Comparison of ENCODE assay signal across 10 cellular contexts in the genomic region with DNA sequence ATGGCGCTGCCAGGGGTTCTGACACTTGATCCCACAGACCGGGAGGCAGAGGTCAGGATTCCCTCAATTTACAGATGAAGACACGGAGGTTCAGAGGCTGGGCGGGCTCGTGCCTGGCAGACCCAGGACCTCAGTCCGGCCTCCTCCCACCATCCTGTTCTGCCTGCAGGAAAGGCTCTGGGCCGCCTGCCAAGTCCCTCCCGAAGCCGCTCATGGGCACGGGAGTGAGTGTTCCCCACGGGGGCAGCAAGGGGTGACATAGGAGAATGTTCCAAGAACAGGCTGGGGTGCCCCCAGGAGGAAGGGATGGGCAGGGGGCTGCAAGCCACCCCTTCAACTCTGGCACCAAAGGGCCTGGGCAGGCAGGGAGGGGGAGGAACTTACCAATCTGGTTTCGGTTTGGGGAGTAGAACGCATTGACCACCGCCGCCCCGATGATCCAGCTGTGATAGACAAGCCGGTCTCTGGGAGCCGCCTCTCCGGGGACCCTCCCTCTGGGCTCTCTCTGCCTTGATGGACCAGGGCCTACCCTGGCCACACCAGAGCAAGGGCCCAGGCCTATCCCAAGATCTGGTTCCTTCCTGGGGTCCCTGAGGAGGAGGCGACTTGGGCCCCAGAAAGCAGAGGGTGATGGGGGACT. TPM values are rescaled to one million over a fixed set of nuclear protein-coding genes. Genes with fewer than 3 reads are reported as not detected.
DNase-seq lines count a peak whose midpoint lies in the region; ATAC-seq and TF ChIP-seq lines count a peak whose summit lies in the region.
"Had no signal": no experiment of that assay in that cellular context is flagged by ENCODE, and none has a peak within 500 bp of the region (broad histone marks: within the 10 kb centered on the region; RNA-seq: fewer than 3 reads in every experiment).

No MANE protein-coding gene starts in this region.

- H3K9me3 ChIP-seq in esophagus muscularis mucosa, result peaks cover 0 to 13% (median 6%) of the 10 kb centered on the region in 4 donors
- H3K9me3 ChIP-seq in osteoblast (ENCODE audit: low read depth, low read length), result no peaks in the 10 kb centered on the region

- WGBS in esophagus muscularis mucosa, result 60% methylated on average over 7 of the region's 20 CpGs

- H3K79me2 ChIP-seq in osteoblast (ENCODE audit: insufficient read depth, low read length), result no peaks in the 10 kb centered on the region

- H4K20me1 ChIP-seq in osteoblast (ENCODE audit: insufficient read depth, low read length), result no peaks in the 10 kb centered on the region

- no peak for ATAC-seq in GM18861 (IDR thresholded peaks at IDR 0.05; ENCODE audit: unreplicated experiment)

- TF ChIP-seq CTCF in esophagus muscularis mucosa (IDR thresholded peaks at IDR 0.05) (no peak), osteoblast (IDR thresholded peaks at IDR 0.05; ENCODE audit: extremely low read depth, low read depth, low read length) (no peak)

- TF ChIP-seq EP300 in esophagus muscularis mucosa (IDR thresholded peaks at IDR 0.05), result no peak

- TF ChIP-seq POLR2A in esophagus muscularis mucosa (IDR thresholded peaks at IDR 0.05; ENCODE audit: low read depth), result no peak

- intact Hi-C loops in esophagus muscularis mucosa (cut with DNase I), result no loop called here

- peaks cover 0 to 10% (median 6%) of the 10 kb centered on the region in 4 donors for H3K36me3 ChIP-seq in esophagus muscularis mucosa
- H3K36me3 ChIP-seq in osteoblast (ENCODE audit: insufficient read depth, low read length), result no peaks in the 10 kb centered on the region

- H3K4me1 ChIP-seq in esophagus muscularis mucosa (peaks cover 8 to 16% (median 12%) of the 10 kb centered on the region in 4 donors), osteoblast (ENCODE audit: insufficient read depth, low read length) (no peaks in the 10 kb centered on the region)

- H2AFZ ChIP-seq in osteoblast (ENCODE audit: low read length), result peak overlapping the region; percentile 54

- H3K27ac ChIP-seq in esophagus muscularis mucosa (replicated peaks in 1 of 4) (no peak overlapping the region), osteoblast (ENCODE audit: low read depth, low read length) (no peak overlapping the region)

- H3K4me3 ChIP-seq in esophagus muscularis mucosa, result peak overlapping the region; percentile 27 to 49 (median 36)
- H3K4me3 ChIP-seq in osteoblast (ENCODE audit: insufficient read depth, low read length), result peak overlapping the region; percentile 60

- H3K27me3 ChIP-seq in esophagus muscularis mucosa, result peaks cover 0 to 53% (median 3%) of the 10 kb centered on the region in 4 donors
- no peaks in the 10 kb centered on the region for H3K27me3 ChIP-seq in osteoblast (ENCODE audit: insufficient read depth, low read length)

- DNase-seq in DMS153 treated with DMSO at 0.1 percent for 48 hours (lab: John Stamatoyannopoulos, UW; ENCODE audit: unreplicated experiment) (peak; percentile 91), NCI-H2171 (lab: John Stamatoyannopoulos, UW) (peak; percentile 29), esophagus muscularis mucosa (ENCODE audit: extremely low spot score) (no peak), osteoblast (ENCODE audit: insufficient read length, low spot score, missing footprints) (peak; percentile 96)
- no peak for DNase-seq in stimulated activated CD4-positive, alpha-beta T cell treated with anti-CD3 and anti-CD28 coated beads, Interleukin-4, amount 100 ng/mL, for 24 hours
- no peak for DNase-seq in stimulated activated naive CD4-positive, alpha-beta T cell treated with Interleukin-2 at 50 U/mL for 16 hours (lab: John Stamatoyannopoulos, UW)
- DNase-seq in stimulated activated CD8-positive, alpha-beta memory T cell treated with anti-CD3 and anti-CD28 coated beads, Interleukin-4, amount 100 ng/mL, for 48 hours, result no peak
- DNase-seq: activated CD4-positive, CD25-positive, alpha-beta regulatory T cell treated with anti-CD3 and anti-CD28 coated beads, Interleukin-2, amount 50 U/mL, for 72 hours; NCI-H526 treated with DMSO at 0.1 percent for 48 hours had no signal

- H3K4me2 ChIP-seq in osteoblast (ENCODE audit: insufficient read depth, low read length), result peak overlapping the region; percentile 70

RNA-seq across cellular contexts. Expression of a gene that starts 7.5 kb away (rescaled TPM):
- 10 to 100 TPM in 3 of 4 donors, 1 to 10 TPM in 1; 7.9 to 18.8 (median 14.8) TPM for total RNA-seq in esophagus muscularis mucosa
- 8.0 and 9.4 TPM in 2 replicates for total RNA-seq in osteoblast

RNA-seq across cellular contexts. Expression of a gene that starts 38.0 kb away (rescaled TPM):
- total RNA-seq in esophagus muscularis mucosa, result 10 to 100 TPM; 26.2 to 49.2 (median 42.5) TPM
- total RNA-seq in osteoblast, result 29.2 and 36.6 TPM in 2 replicates

RNA-seq across cellular contexts. Expression of a gene that starts 38.7 kb away (rescaled TPM):
- total RNA-seq in esophagus muscularis mucosa (1 to 10 TPM in 1 of 4 donors, under 1 TPM in 2, not detected in 1; 0.78 to 1.7 (median 0.80) TPM), osteoblast (under 0.01 TPM in 1 of 2 replicates, not detected in the other)

Comparison
In these comparisons a context has a peak if more than half of its experiments do, and no peak if none do; other contexts are left out.
1. DNase-seq: peak in DMS153 treated with DMSO at 0.1 percent for 48 hours (single experiment), NCI-H2171 (single experiment) and osteoblast (single experiment); none in esophagus muscularis mucosa (single experiment), stimulated activated CD4-positive, alpha-beta T cell treated with anti-CD3 and anti-CD28 coated beads, Interleukin-4, amount 100 ng/mL, for 24 hours (single experiment), stimulated activated naive CD4-positive, alpha-beta T cell treated with Interleukin-2 at 50 U/mL for 16 hours (single experiment) and stimulated activated CD8-positive, alpha-beta memory T cell treated with anti-CD3 and anti-CD28 coated beads, Interleukin-4, amount 100 ng/mL, for 48 hours (single experiment).